Comparison of ENCODE assay signal across 11 cellular contexts in genomic region chr4:10173754-10174749, GRCh38. TPM values are rescaled to one million over a fixed set of nuclear protein-coding genes. Genes with fewer than 3 reads are reported as not detected.
DNase-seq lines count a peak whose midpoint lies in the region; ATAC-seq and TF ChIP-seq lines count a peak whose summit lies in the region.
"Had no signal": no experiment of that assay in that cellular context is flagged by ENCODE, and none has a peak within 500 bp of the region (broad histone marks: within the 10 kb centered on the region; RNA-seq: fewer than 3 reads in every experiment).

No MANE protein-coding gene starts in this region.

- no peaks in the 10 kb centered on the region for H3K9me3 ChIP-seq in left lung
- H3K9me3 ChIP-seq: testis had no signal

- intact Hi-C loops in left lung (cut with DNase I), result no loop called here

- H3K27ac ChIP-seq in left lung, result peak overlapping the region in 1 of 2 donors; percentile 37
- H3K27ac ChIP-seq: testis had no signal

- no peak for TF ChIP-seq CTCF in brain (conservative IDR thresholded peaks at IDR 0.05)
- TF ChIP-seq CTCF in left lung (IDR thresholded peaks at IDR 0.05), result no peak

- peaks cover 33% of the 10 kb centered on the region for H3K4me1 Mint-ChIP-seq in brain
- H3K4me1 Mint-ChIP-seq in stimulated activated effector memory CD8-positive, alpha-beta T cell treated with anti-CD3 and anti-CD28 coated beads, Interleukin-12 subunit alpha, Interleukin-12 subunit beta, amount 100 ng/mL, for 72 hours, result no peaks in the 10 kb centered on the region

- peaks cover 0 to 20% of the 10 kb centered on the region in 2 donors for H3K4me1 ChIP-seq in left lung
- H3K4me1 ChIP-seq: testis had no signal

- H3K27me3 ChIP-seq in left lung, result no peaks in the 10 kb centered on the region
- H3K27me3 ChIP-seq: testis had no signal

- DNase-seq in M059J (ENCODE audit: low read depth) (peak; percentile 49), left lung (peak in 1 of 2 donors; percentile 55), amygdala (lab: John Stamatoyannopoulos, UW) (no peak), occipital lobe (lab: John Stamatoyannopoulos, UW) (no peak)
- DNase-seq in stimulated activated effector memory CD8-positive, alpha-beta T cell treated with anti-CD3 and anti-CD28 coated beads, Interleukin-12 subunit alpha, Interleukin-12 subunit beta, amount 100 ng/mL, for 72 hours (ENCODE audit: low spot score in 2 of 2), result no peak
- DNase-seq: COR-L47; stimulated activated CD4-positive, alpha-beta T cell treated with anti-CD3 and anti-CD28 coated beads, Interleukin-2, amount 100 ng/mL, for 48 hours; T1000; testis had no signal

- H3K4me3 Mint-ChIP-seq in brain, result peak overlapping the region in 1 of 5 experiments; percentile 15
- H3K4me3 Mint-ChIP-seq in stimulated activated effector memory CD8-positive, alpha-beta T cell treated with anti-CD3 and anti-CD28 coated beads, Interleukin-12 subunit alpha, Interleukin-12 subunit beta, amount 100 ng/mL, for 72 hours, result no peak overlapping the region

- ATAC-seq in left lung, result peak; percentile 82
- ATAC-seq in stimulated activated effector memory CD8-positive, alpha-beta T cell treated with anti-CD3 and anti-CD28 coated beads, Interleukin-12 subunit alpha, Interleukin-12 subunit beta, amount 100 ng/mL, for 72 hours, result no peak
- ATAC-seq in GM18858 (IDR thresholded peaks at IDR 0.05; ENCODE audit: unreplicated experiment), result no peak

- H3K27ac Mint-ChIP-seq in brain, result peak overlapping the region in 4 of 5 experiments; percentile 65 to 87 (median 70)
- H3K27ac Mint-ChIP-seq in stimulated activated effector memory CD8-positive, alpha-beta T cell treated with anti-CD3 and anti-CD28 coated beads, Interleukin-12 subunit alpha, Interleukin-12 subunit beta, amount 100 ng/mL, for 72 hours, result peak overlapping the region; percentile 46

- no peak overlapping the region for H3K4me3 ChIP-seq in left lung
- H3K4me3 ChIP-seq: testis had no signal

- no peaks in the 10 kb centered on the region for H3K36me3 ChIP-seq in left lung

- no peaks in the 10 kb centered on the region for H3K9me3 Mint-ChIP-seq in brain
- H3K9me3 Mint-ChIP-seq in stimulated activated effector memory CD8-positive, alpha-beta T cell treated with anti-CD3 and anti-CD28 coated beads, Interleukin-12 subunit alpha, Interleukin-12 subunit beta, amount 100 ng/mL, for 72 hours, result no peaks in the 10 kb centered on the region

- H3K27me3 Mint-ChIP-seq in brain, result peaks cover 7% of the 10 kb centered on the region

- no peaks in the 10 kb centered on the region for H3K36me3 Mint-ChIP-seq in brain
- no peaks in the 10 kb centered on the region for H3K36me3 Mint-ChIP-seq in stimulated activated effector memory CD8-positive, alpha-beta T cell treated with anti-CD3 and anti-CD28 coated beads, Interleukin-12 subunit alpha, Interleukin-12 subunit beta, amount 100 ng/mL, for 72 hours

RNA-seq across cellular contexts. Expression of gene WDR1, which starts 57.5 kb away (rescaled TPM):
- 322 and 407 TPM in 2 replicates for total RNA-seq in M059J (2014; rRNA removed; shearing (Covaris generic))
- 207 TPM for polyA plus RNA-seq in brain (ENCODE audit: insufficient read depth, low read depth, low replicate concordance)
- total RNA-seq in left lung (100 to 1,000 TPM; 215 to 303 TPM), occipital lobe (75.5 TPM)
